In genomic region chr7:143263266-143264195, GRCh38 we compare ENCODE assay signal across 1 cellular context.
TF ChIP-seq lines count a peak whose summit lies in the region.

Gene GSTK1, plus strand, starts transcription at chr7:143263441. Its CDS starts 73 bp downstream, at chr7:143263514.

TF ChIP-seq in GM23338, 12 proteins besides CTCF, POLR2A, EP300 and RAD21 (continued from another document):
- TF ChIP-seq ZNF462 (CRISPR knock-in tag; IDR thresholded peaks at IDR 0.05), result no peak
- TF ChIP-seq REST (IDR thresholded peaks at IDR 0.05; ENCODE audit: unreplicated experiment), result no peak
- no peak for TF ChIP-seq NANOG (IDR thresholded peaks at IDR 0.05; ENCODE audit: borderline replicate concordance)
- no peak for TF ChIP-seq ZNF331 (CRISPR knock-in tag; IDR thresholded peaks at IDR 0.05; ENCODE audit: low read depth)
- no peak for TF ChIP-seq ZNF114 (CRISPR knock-in tag; IDR thresholded peaks at IDR 0.05)
